Comparison of ENCODE assay signal across 8 cellular contexts in genomic region chr4:186105721-186106335, GRCh38. TPM values are rescaled to one million over a fixed set of nuclear protein-coding genes. Genes with fewer than 3 reads are reported as not detected.
A peak's percentile ranks its signal among the peaks of the same experiment; 100 is the strongest.
DNase-seq lines count a peak whose midpoint lies in the region; ATAC-seq, FAIRE-seq and TF ChIP-seq lines count a peak whose summit lies in the region.

No MANE protein-coding gene starts in this region.

- peak overlapping the region; percentile 83 for H3K4me3 Mint-ChIP-seq in endothelial cell (ENCODE audit: unreplicated experiment)
- peak overlapping the region; percentile 70 to 93 (median 88) for H3K4me3 Mint-ChIP-seq in naive thymus-derived CD4-positive, alpha-beta T cell

- H2AFZ ChIP-seq in MM.1S (ENCODE audit: low read length), result peak overlapping the region; percentile 38

- intact Hi-C loops in naive thymus-derived CD4-positive, alpha-beta T cell (cut with micrococcal nuclease), result loop anchor here in 1 of 2 donors (2.0 kb wide), 1 partner anchor 37 kb away; the partner anchor contains the start of gene TLR3

- H4K20me1 ChIP-seq in MM.1S (ENCODE audit: insufficient read depth, low read length), result no peaks in the 10 kb centered on the region

- H3K27ac ChIP-seq in MM.1S (ENCODE audit: low read length), result peak overlapping the region; percentile 67
- H3K27ac ChIP-seq in naive thymus-derived CD4-positive, alpha-beta T cell (ENCODE audit: low read depth, low read length), result no peak overlapping the region
- H3K27ac ChIP-seq in brain microvascular endothelial cell, result no peak overlapping the region

- H3K4me1 Mint-ChIP-seq in endothelial cell (ENCODE audit: unreplicated experiment), result peaks cover 4% of the 10 kb centered on the region
- H3K4me1 Mint-ChIP-seq in naive thymus-derived CD4-positive, alpha-beta T cell, result peaks cover 4 to 14% (median 6%) of the 10 kb centered on the region in 7 donors

- no peaks in the 10 kb centered on the region for H3K36me3 Mint-ChIP-seq in endothelial cell (ENCODE audit: low read depth, unreplicated experiment)
- H3K36me3 Mint-ChIP-seq in naive thymus-derived CD4-positive, alpha-beta T cell, result peaks cover 0 to 8% (median 0%) of the 10 kb centered on the region in 5 donors

- FAIRE-seq in D721Med (lab: Jason Lieb, UNC), result no peak

- H3K79me2 ChIP-seq in MM.1S (ENCODE audit: low read length), result peaks cover 49% of the 10 kb centered on the region

- peak overlapping the region; percentile 89 for H3K9ac ChIP-seq in MM.1S (ENCODE audit: low read length)

- no peaks in the 10 kb centered on the region for H3K9me3 Mint-ChIP-seq in endothelial cell (ENCODE audit: unreplicated experiment)
- peaks cover 0 to 6% (median 0%) of the 10 kb centered on the region in 11 donors for H3K9me3 Mint-ChIP-seq in naive thymus-derived CD4-positive, alpha-beta T cell

- peak overlapping the region; percentile 86 for H3K4me2 ChIP-seq in MM.1S (ENCODE audit: low read depth, low read length)

- TF ChIP-seq CTCF in MM.1S (IDR thresholded peaks at IDR 0.05; ENCODE audit: low read length), result no peak
- TF ChIP-seq CTCF in endothelial cell (IDR thresholded peaks at IDR 0.05; ENCODE audit: unreplicated experiment), result no peak
- TF ChIP-seq CTCF in brain microvascular endothelial cell (IDR thresholded peaks at IDR 0.05; ENCODE audit: low read depth, low read length, missing control alignments), result no peak
- TF ChIP-seq CTCF in D721Med (IDR thresholded peaks at IDR 0.05; ENCODE audit: insufficient read depth, missing control alignments), result no peak

- no peaks in the 10 kb centered on the region for H3K9me3 ChIP-seq in MM.1S (replicated peaks; ENCODE audit: insufficient read depth, low read length)
- no peaks in the 10 kb centered on the region for H3K9me3 ChIP-seq in naive thymus-derived CD4-positive, alpha-beta T cell (ENCODE audit: control insufficient read depth in 2 of 3, low read length in 3 of 3)

- peak overlapping the region; percentile 62 for H3K4me3 ChIP-seq in MM.1S (ENCODE audit: low read length)
- H3K4me3 ChIP-seq in naive thymus-derived CD4-positive, alpha-beta T cell (ENCODE audit: low read length), result peak overlapping the region; percentile 4
- H3K4me3 ChIP-seq in brain microvascular endothelial cell (ENCODE audit: low read depth, low read length), result no peak overlapping the region

- H3K27me3 Mint-ChIP-seq in endothelial cell (ENCODE audit: unreplicated experiment), result peaks cover 12% of the 10 kb centered on the region
- peaks cover 44 to 59% (median 53%) of the 10 kb centered on the region in 5 donors for H3K27me3 Mint-ChIP-seq in naive thymus-derived CD4-positive, alpha-beta T cell

- in situ Hi-C loops in brain microvascular endothelial cell (cut with HindIII; ENCODE audit: low pct_ligation_motif_present, low sequenced_read_pairs), result no loop called here

- peak; percentile 26 for ATAC-seq in naive thymus-derived CD4-positive, alpha-beta T cell
- no peak for ATAC-seq in GM19467 (IDR thresholded peaks at IDR 0.05; ENCODE audit: unreplicated experiment)

- H3K27me3 ChIP-seq in MM.1S (replicated peaks; ENCODE audit: insufficient read depth, low read length), result no peaks in the 10 kb centered on the region
- no peaks in the 10 kb centered on the region for H3K27me3 ChIP-seq in naive thymus-derived CD4-positive, alpha-beta T cell (ENCODE audit: control insufficient read depth in 2 of 2, insufficient read depth in 2 of 2, low read length in 2 of 2)
- H3K27me3 ChIP-seq in brain microvascular endothelial cell (replicated peaks), result peaks cover 25% of the 10 kb centered on the region

- no peaks in the 10 kb centered on the region; the same call in 1 of the 2 replicates for H3K9me2 ChIP-seq in MM.1S (replicated peaks; ENCODE audit: insufficient read depth, low read length)

- CTCF ChIA-PET in naive thymus-derived CD4-positive, alpha-beta T cell (lab: Charles Lee), result no interaction called here

- peaks cover 15% of the 10 kb centered on the region for H3F3A ChIP-seq in MM.1S (ENCODE audit: insufficient read depth, low read length)

- H3K36me3 ChIP-seq in MM.1S (replicated peaks; ENCODE audit: insufficient read depth, low read length), result no peaks in the 10 kb centered on the region
- H3K36me3 ChIP-seq in naive thymus-derived CD4-positive, alpha-beta T cell (ENCODE audit: control insufficient read depth in 2 of 3, insufficient read depth in 3 of 3, low read length in 3 of 3), result no peaks in the 10 kb centered on the region
- no peaks in the 10 kb centered on the region for H3K36me3 ChIP-seq in brain microvascular endothelial cell (replicated peaks)

- peak; percentile 19 for DNase-seq in NCI-H2196 (lab: John Stamatoyannopoulos, UW; ENCODE audit: unreplicated experiment)
- no peak for DNase-seq in NCI-H2196 treated with DMSO at 0.1 percent for 48 hours (lab: John Stamatoyannopoulos, UW; ENCODE audit: unreplicated experiment)
- peak; percentile 80 for DNase-seq in MM.1S
- DNase-seq in endothelial cell (ENCODE audit: low spot score), result no peak
- peak in 1 of 9 donors; percentile 10 for DNase-seq in naive thymus-derived CD4-positive, alpha-beta T cell
- no peak for DNase-seq in brain microvascular endothelial cell
- DNase-seq in D721Med (ENCODE audit: insufficient read length, low spot score), result no peak

- peaks cover 15% of the 10 kb centered on the region for H3K4me1 ChIP-seq in MM.1S (ENCODE audit: low read length)
- H3K4me1 ChIP-seq in naive thymus-derived CD4-positive, alpha-beta T cell (ENCODE audit: control insufficient read depth in 2 of 2, insufficient read depth in 2 of 2, low read length in 2 of 2), result no peaks in the 10 kb centered on the region

- peak overlapping the region; percentile 71 for H3K27ac Mint-ChIP-seq in endothelial cell (ENCODE audit: unreplicated experiment)
- H3K27ac Mint-ChIP-seq in naive thymus-derived CD4-positive, alpha-beta T cell, result peak overlapping the region in 6 of 9 donors; percentile 24 to 74 (median 62)

- POLR2A ChIA-PET in naive thymus-derived CD4-positive, alpha-beta T cell (lab: Charles Lee), result interaction anchor here (0.6 kb wide), 1 partner anchor 12 kb away, joined by 3 read pairs; no protein-coding TSS in a partner anchor

RNA-seq across cellular contexts. Expression of gene FAM149A, which starts 1.3 kb away (rescaled TPM):
- 0.33 TPM for total RNA-seq in endothelial cell (ENCODE audit: unreplicated experiment)
- 1 to 10 TPM in 4 of 5 experiments, not detected in 1; 1.2 to 2.0 (median 1.5) TPM for total RNA-seq in naive thymus-derived CD4-positive, alpha-beta T cell
- polyA plus RNA-seq in naive thymus-derived CD4-positive, alpha-beta T cell, result under 1 TPM in 1 of 2 donors, not detected in 1; 0.44 TPM

RNA-seq across cellular contexts. Expression of gene TLR3, which starts 36.9 kb away (rescaled TPM):
- not detected for total RNA-seq in endothelial cell (ENCODE audit: unreplicated experiment)
- total RNA-seq in naive thymus-derived CD4-positive, alpha-beta T cell, result 1 to 10 TPM in 3 of 5 experiments, under 1 TPM in 2; 0.24 to 1.5 (median 1.2) TPM
- under 1 TPM; 0.13 to 0.21 TPM for polyA plus RNA-seq in naive thymus-derived CD4-positive, alpha-beta T cell

Comparison
In these comparisons a context has a peak if more than half of its experiments do, and no peak if none do; other contexts are left out.
1. DNase-seq: peak in NCI-H2196 (single experiment) and MM.1S (single experiment); none in NCI-H2196 treated with DMSO at 0.1 percent for 48 hours (single experiment), endothelial cell (single experiment), brain microvascular endothelial cell (single experiment) and D721Med (single experiment).